Comparison of ENCODE assay signal across 10 cellular contexts in genomic region chr9:137297966-137298365, GRCh38. TPM values are rescaled to one million over a fixed set of nuclear protein-coding genes. Genes with fewer than 3 reads are reported as not detected.
A peak's percentile ranks its signal among the peaks of the same experiment; 100 is the strongest.
DNase-seq lines count a peak whose midpoint lies in the region; ATAC-seq and TF ChIP-seq lines count a peak whose summit lies in the region.
"Had no signal": no experiment of that assay in that cellular context is flagged by ENCODE, and none has a peak within 500 bp of the region (broad histone marks: within the 10 kb centered on the region; RNA-seq: fewer than 3 reads in every experiment).

No MANE protein-coding gene starts in this region.

- H3K4me3 ChIP-seq in stomach: peak overlapping the region in 1 of 4 donors; percentile 62

- ATAC-seq in left colon (no peak), GM21360 (IDR thresholded peaks at IDR 0.05; ENCODE audit: unreplicated experiment) (no peak)

- H3K27ac ChIP-seq in caudate nucleus (ENCODE audit: low read depth, low read length) (peak overlapping the region; percentile 54), stomach (peak overlapping the region; percentile 73 to 90 (median 90))

- TF ChIP-seq POLR2A in stomach (IDR thresholded peaks at IDR 0.05): no peak

- intact Hi-C loops in left colon (cut with DNase I, micrococcal nuclease) (loop anchor here in 1 of 2 donors (10.0 kb wide), 1 partner anchor 107 kb away; no protein-coding TSS in a partner anchor), stomach (cut with DNase I; ENCODE audit: low total_unique reads) (no loop called here), posterior cingulate gyrus (cut with DNase I) (loop anchor here (10.0 kb wide), 1 partner anchor 227 kb away; no protein-coding TSS in a partner anchor)

- TF ChIP-seq CTCF in stomach (IDR thresholded peaks at IDR 0.05): no peak

- TF ChIP-seq EP300 in stomach (IDR thresholded peaks at IDR 0.05): no peak

- no peaks in the 10 kb centered on the region for H3K9me3 ChIP-seq in stomach

- H3K4me1 ChIP-seq in stomach: peaks cover 61 to 81% (median 77%) of the 10 kb centered on the region in 4 donors

- WGBS in stomach, 5 donors: 21 to 58% (median 40%) methylated on average over 6 to 7 of the region's 7 CpGs

- H3K36me3 ChIP-seq in stomach: no peaks in the 10 kb centered on the region

- DNase-seq in NCI-H69 (lab: John Stamatoyannopoulos, UW) (peak; percentile 70), caudate nucleus (lab: John Stamatoyannopoulos, UW) (no peak), left colon (peak; percentile 56 to 64), stomach (no peak), SHP77 (lab: John Stamatoyannopoulos, UW) (no peak), posterior cingulate gyrus (no peak)
- DNase-seq: NCI-H446 treated with DMSO at 0.1 percent for 48 hours had no signal

- peaks cover 7 to 93% (median 47%) of the 10 kb centered on the region in 3 donors for H3K27me3 ChIP-seq in stomach

RNA-seq across cellular contexts. Expression of gene NRARP, which starts 4.1 kb away (rescaled TPM):
- total RNA-seq in left colon: 100 to 1,000 TPM; 163 to 181 TPM
- total RNA-seq in stomach: 100 to 1,000 TPM in 1 of 5 donors, 10 to 100 TPM in 2, 1 to 10 TPM in 2; 1.2 to 323 (median 14.6) TPM
- 1 to 10 TPM; 1.5 to 2.7 (median 2.0) TPM for polyA plus RNA-seq in stomach
- total RNA-seq: M059J had no signal

RNA-seq across cellular contexts. Expression of gene TOR4A, which starts 20.4 kb away (rescaled TPM):
- total RNA-seq in left colon: 10 to 100 TPM; 59.3 to 60.8 TPM
- total RNA-seq in stomach: 100 to 1,000 TPM in 1 of 5 donors, 10 to 100 TPM in 3, 1 to 10 TPM in 1; 9.9 to 180 (median 29.9) TPM
- 1 to 10 TPM; 5.9 to 8.9 (median 6.0) TPM for polyA plus RNA-seq in stomach

RNA-seq across cellular contexts. Expression of gene NELFB, which starts 42.8 kb away (rescaled TPM):
- total RNA-seq in left colon: 10 to 100 TPM; 61.6 to 70.3 TPM
- total RNA-seq in stomach: 100 to 1,000 TPM in 1 of 5 donors, 10 to 100 TPM in 4; 11.2 to 134 (median 44.9) TPM
- polyA plus RNA-seq in stomach: 10 to 100 TPM; 29.0 to 38.0 (median 34.2) TPM

RNA-seq across cellular contexts. Expression of gene STPG3, which starts 46.9 kb away (rescaled TPM):
- total RNA-seq in left colon (not detected), stomach (not detected)
- polyA plus RNA-seq in stomach: not detected
- total RNA-seq: M059J, renal cortical epithelial cell had no signal

RNA-seq across cellular contexts. Expression of gene TUBB4B, which starts 56.9 kb away (rescaled TPM):
- total RNA-seq in left colon (100 to 1,000 TPM; 353 to 486 TPM), stomach (100 to 1,000 TPM in 4 of 5 donors, 10 to 100 TPM in 1; 69.4 to 170 (median 115) TPM)
- 100 to 1,000 TPM; 188 to 292 (median 215) TPM for polyA plus RNA-seq in stomach

Comparison
In these comparisons a context has a peak if more than half of its experiments do, and no peak if none do; other contexts are left out.
1. DNase-seq: peak in NCI-H69 (single experiment) and left colon (2 of 2); none in caudate nucleus (0 of 61), stomach (single experiment), SHP77 (0 of 2) and posterior cingulate gyrus (0 of 10).